Comparison of ENCODE assay signal across 2 cellular contexts in genomic region chr1:232144696-232145230, GRCh38.
A peak's percentile ranks its signal among the peaks of the same experiment; 100 is the strongest.
TF ChIP-seq lines count a peak whose summit lies in the region.

No MANE protein-coding gene starts in this region.

TF ChIP-seq in IMR-90, 13 proteins besides CTCF, POLR2A, EP300 and RAD21:
- TF ChIP-seq NFE2L2 (IDR thresholded peaks at IDR 0.05; ENCODE audit: low read depth, low read length) (no peak), RFX5 (IDR thresholded peaks at IDR 0.05; ENCODE audit: low read depth, low read length) (no peak), MAFK (IDR thresholded peaks at IDR 0.05; ENCODE audit: low read depth, low read length) (no peak), MAZ (IDR thresholded peaks at IDR 0.05; ENCODE audit: borderline replicate concordance, low read depth, low read length) (no peak), BHLHE40 (IDR thresholded peaks at IDR 0.05; ENCODE audit: low read depth, low read length) (no peak), USF2 (IDR thresholded peaks at IDR 0.05; ENCODE audit: low read depth, low read length) (no peak), ELK1 (IDR thresholded peaks at IDR 0.05; ENCODE audit: borderline replicate concordance, low read depth, low read length) (no peak), RCOR1 (IDR thresholded peaks at IDR 0.05; ENCODE audit: insufficient replicate concordance, low read length) (no peak), CEBPB (IDR thresholded peaks at IDR 0.05; ENCODE audit: low read depth, low read length) (no peak), MXI1 (IDR thresholded peaks at IDR 0.05; ENCODE audit: borderline replicate concordance, low read depth, low read length) (no peak), CHD1 (IDR thresholded peaks at IDR 0.05; ENCODE audit: low read depth, low read length) (no peak), SMC3 (IDR thresholded peaks at IDR 0.05; ENCODE audit: low read depth, low read length) (no peak), FOS (IDR thresholded peaks at IDR 0.05; ENCODE audit: low read depth, low read length) (no peak)

TF ChIP-seq in H1, 55 proteins besides CTCF, POLR2A, EP300 and RAD21:
- TF ChIP-seq KDM4A (IDR thresholded peaks at IDR 0.05; ENCODE audit: low read depth, low read length, severe bottlenecking) (no peak), CBX5 (IDR thresholded peaks at IDR 0.05; ENCODE audit: low read depth, low read length) (no peak), E2F6 (IDR thresholded peaks at IDR 0.05) (no peak), CTBP2 (IDR thresholded peaks at IDR 0.05; ENCODE audit: borderline replicate concordance, insufficient read depth, insufficient read length, low read length) (no peak), RNF2 (IDR thresholded peaks at IDR 0.05; ENCODE audit: borderline replicate concordance, low read depth, low read length, missing control alignments, poor library complexity, severe bottlenecking) (no peak), RFX5 (IDR thresholded peaks at IDR 0.05; ENCODE audit: borderline replicate concordance, low read depth, low read length) (no peak), FOSL1 (IDR thresholded peaks at IDR 0.05; ENCODE audit: insufficient read depth, low read depth, low read length) (no peak), EZH2 (IDR thresholded peaks at IDR 0.05; ENCODE audit: low read depth, low read length, severe bottlenecking) (no peak), POLR2AphosphoS5 (IDR thresholded peaks at IDR 0.05; ENCODE audit: low read depth, low read length) (peak; percentile 58; the same call in 1 of the 2 replicates), TEAD4 (IDR thresholded peaks at IDR 0.05; ENCODE audit: low read depth, low read length) (no peak), CHD2 (IDR thresholded peaks at IDR 0.05; ENCODE audit: low read length) (0 out of 2 replicates have a peak, but pooled peaks have one; percentile 10), SAP30 (IDR thresholded peaks at IDR 0.05; ENCODE audit: insufficient read depth, insufficient replicate concordance, low read length) (no peak), CHD1 (IDR thresholded peaks at IDR 0.05; ENCODE audit: low read depth, low read length) (no peak), NRF1 (IDR thresholded peaks at IDR 0.05; ENCODE audit: low read depth, low read length) (no peak), CREB1 (IDR thresholded peaks at IDR 0.05) (no peak), CHD7 (IDR thresholded peaks at IDR 0.05; ENCODE audit: insufficient replicate concordance, low read length) (no peak), MAX (IDR thresholded peaks at IDR 0.05) (no peak)
